ENCODE assay signal across 1 cellular context in genomic region chr10:113663908-113664307, GRCh38.
TF ChIP-seq lines count a peak whose summit lies in the region.

TSS of gene NRAP (minus strand) at chr10:113664041. CDS start at chr10:113663882, 159 bp downstream.

TF ChIP-seq in H1, 55 proteins besides CTCF, POLR2A, EP300 and RAD21:
- TF ChIP-seq PHF8 (conservative IDR thresholded peaks at IDR 0.05; ENCODE audit: low read depth, low read length) = no peak
- no peak for TF ChIP-seq RXRA (IDR thresholded peaks at IDR 0.05; ENCODE audit: insufficient read depth, low read depth, low read length)
- TF ChIP-seq KDM1A (IDR thresholded peaks at IDR 0.05; ENCODE audit: borderline replicate concordance, low read length) = no peak
- TF ChIP-seq BRCA1 (IDR thresholded peaks at IDR 0.05; ENCODE audit: low read depth, low read length) = no peak
- no peak for TF ChIP-seq JUND (IDR thresholded peaks at IDR 0.05; ENCODE audit: low read length)
- TF ChIP-seq ATF2 (IDR thresholded peaks at IDR 0.05; ENCODE audit: low read length) = no peak
- TF ChIP-seq ATF3 (IDR thresholded peaks at IDR 0.05; ENCODE audit: insufficient read depth, low read depth, low read length) = no peak
- TF ChIP-seq SUZ12 (IDR thresholded peaks at IDR 0.05; ENCODE audit: low read length) = no peak
- no peak for TF ChIP-seq TAF7 (optimal IDR thresholded peaks at IDR 0.05; ENCODE audit: borderline replicate concordance, low read depth, low read length)
- no peak for TF ChIP-seq KDM4A (IDR thresholded peaks at IDR 0.05; ENCODE audit: low read depth, low read length, severe bottlenecking)
- no peak for TF ChIP-seq SP2 (IDR thresholded peaks at IDR 0.05; ENCODE audit: low read length)
- TF ChIP-seq YY1 (IDR thresholded peaks at IDR 0.05; ENCODE audit: low read depth, low read length) = no peak
- no peak for TF ChIP-seq ASH2L (IDR thresholded peaks at IDR 0.05; ENCODE audit: low read length)
- TF ChIP-seq KDM5A (IDR thresholded peaks at IDR 0.05; ENCODE audit: low read length) = no peak
